In the genomic region with DNA sequence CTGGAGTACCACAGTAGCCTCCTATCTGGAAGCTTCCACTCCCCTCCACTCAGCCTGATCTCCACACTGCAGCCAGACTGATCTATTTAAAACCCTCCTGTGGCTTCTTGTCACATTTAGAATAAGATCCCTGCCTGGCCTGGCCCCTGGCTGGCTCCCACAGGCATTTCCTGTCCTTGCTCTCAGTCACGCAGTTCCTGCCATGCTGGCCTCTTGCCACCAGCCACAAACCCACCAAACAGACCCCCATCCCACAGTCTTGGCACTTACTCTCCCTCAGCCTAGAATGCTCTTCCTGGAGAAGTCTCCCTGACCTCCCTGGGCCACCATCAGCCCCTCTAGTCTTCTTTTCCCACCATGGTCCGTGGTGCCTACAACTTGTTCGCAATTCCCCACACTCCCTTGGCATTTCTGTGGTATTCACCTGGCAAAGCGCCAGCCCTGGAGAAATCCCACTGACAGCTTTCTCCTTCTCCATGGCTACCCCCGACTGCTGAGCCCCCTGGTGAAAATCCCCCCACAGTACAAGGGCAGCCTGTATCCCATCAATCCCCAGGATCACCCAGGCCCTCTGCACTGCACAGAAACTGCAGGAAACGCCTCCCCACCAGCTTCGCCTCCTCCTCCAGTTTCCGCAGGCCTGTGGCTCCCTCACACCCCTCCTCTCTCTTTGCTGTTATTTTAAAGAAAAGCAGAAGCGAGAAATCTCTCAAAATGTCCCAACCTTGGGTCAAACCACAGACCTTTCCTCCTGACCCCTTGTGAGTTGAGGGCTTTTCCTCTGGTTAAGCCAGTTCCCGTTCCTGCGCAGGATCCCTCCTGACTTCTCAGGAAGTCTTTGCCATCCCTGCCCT, we compare ENCODE assay signal across 8 cellular contexts.
DNase-seq lines count a peak whose midpoint lies in the region; ATAC-seq and TF ChIP-seq lines count a peak whose summit lies in the region.

No MANE protein-coding gene starts in this region.

- H3K4me3 ChIP-seq in astrocyte of the cerebellum (ENCODE audit: low read depth, low read length) (no peak overlapping the region), suprapubic skin (no peak overlapping the region)

- TF ChIP-seq POLR2A in suprapubic skin (IDR thresholded peaks at IDR 0.05), result no peak

- no peaks in the 10 kb centered on the region for H3K27me3 ChIP-seq in suprapubic skin

- peaks cover 22% of the 10 kb centered on the region for H3K4me1 ChIP-seq in suprapubic skin

- ATAC-seq in GM21717 (IDR thresholded peaks at IDR 0.05; ENCODE audit: unreplicated experiment), result peak; percentile 71

- DNase-seq in GM10266 (ENCODE audit: extremely low spot score) (peak; percentile 70), KBM-7 (peak; percentile 95), astrocyte of the cerebellum (ENCODE audit: low read depth) (peak; percentile 79), myocyte (ENCODE audit: low read depth) (peak; percentile 93), NCI-H2196 (lab: John Stamatoyannopoulos, UW; ENCODE audit: unreplicated experiment) (no peak), suprapubic skin (ENCODE audit: low spot score in 2 of 2) (no peak)
- DNase-seq in NK-92 treated with Interleukin-12 subunit alpha and Interleukin-12 subunit beta, amount 100 ng/mL, for 24 hours (lab: John Stamatoyannopoulos, UW), result no peak

- no peaks in the 10 kb centered on the region for H3K36me3 ChIP-seq in suprapubic skin

- in situ Hi-C loops in KBM-7 (cut with MboI; ENCODE audit: low pct_unique_long_range_greater_than_20kb, low sequenced_read_pairs), result no loop called here
- in situ Hi-C loops in astrocyte of the cerebellum (cut with HindIII; ENCODE audit: low sequenced_read_pairs), result no loop called here

- H3K9me3 ChIP-seq in suprapubic skin, result no peaks in the 10 kb centered on the region

- TF ChIP-seq CTCF in GM10266 (IDR thresholded peaks at IDR 0.05; ENCODE audit: control insufficient read depth, insufficient read depth, low read depth, missing control alignments), result no peak
- no peak for TF ChIP-seq CTCF in astrocyte of the cerebellum (IDR thresholded peaks at IDR 0.05; ENCODE audit: low read depth, low read length, missing control alignments)
- TF ChIP-seq CTCF in suprapubic skin (IDR thresholded peaks at IDR 0.05), result no peak

- WGBS in suprapubic skin, result 50% methylated on average over 11 of the region's 11 CpGs

- no peak overlapping the region for H3K27ac ChIP-seq in suprapubic skin

- TF ChIP-seq EP300 in suprapubic skin (IDR thresholded peaks at IDR 0.05), result no peak

Comparison
In these comparisons a context has a peak if more than half of its experiments do, and no peak if none do; other contexts are left out.
1. DNase-seq: peak in GM10266 (single experiment), KBM-7 (single experiment), astrocyte of the cerebellum (single experiment) and myocyte (single experiment); none in NK-92 treated with Interleukin-12 subunit alpha and Interleukin-12 subunit beta, amount 100 ng/mL, for 24 hours (single experiment), NCI-H2196 (single experiment) and suprapubic skin (0 of 2).